Comparison of ENCODE assay signal across 11 cellular contexts in genomic region chr16:70680495-70681381, GRCh38. TPM values are rescaled to one million over a fixed set of nuclear protein-coding genes. Genes with fewer than 3 reads are reported as not detected.
A peak's percentile ranks its signal among the peaks of the same experiment; 100 is the strongest.
DNase-seq lines count a peak whose midpoint lies in the region; ATAC-seq and TF ChIP-seq lines count a peak whose summit lies in the region.
"Had no signal": no experiment of that assay in that cellular context is flagged by ENCODE, and none has a peak within 500 bp of the region (broad histone marks: within the 10 kb centered on the region; RNA-seq: fewer than 3 reads in every experiment).

No MANE protein-coding gene starts in this region.

- DNase-seq in RWPE1 (ENCODE audit: low spot score): no peak
- peak; percentile 45 for DNase-seq in endothelial cell (ENCODE audit: low spot score)
- DNase-seq in tibial nerve (ENCODE audit: low spot score in 2 of 2): no peak
- DNase-seq in cerebellar nuclear complex (lab: John Stamatoyannopoulos, UW): no peak
- no peak for DNase-seq in Ammon's horn (ENCODE audit: low spot score)
- no peak for DNase-seq in NCI-H774 (lab: John Stamatoyannopoulos, UW)
- DNase-seq: GOT3, NCI-H2029 treated with DMSO at 0.1 percent for 48 hours had no signal

- H3K27ac Mint-ChIP-seq in endothelial cell (ENCODE audit: unreplicated experiment): no peak overlapping the region

- H3K27me3 ChIP-seq in muscle layer of colon (ENCODE audit: control insufficient read depth in 1 of 2, insufficient read depth in 2 of 2, low read length in 2 of 2) (no peaks in the 10 kb centered on the region), tibial nerve (no peaks in the 10 kb centered on the region)

- H3K36me3 Mint-ChIP-seq in endothelial cell (ENCODE audit: low read depth, unreplicated experiment): peaks cover 14% of the 10 kb centered on the region
- H3K36me3 Mint-ChIP-seq: activated naive CD4-positive, alpha-beta T cell treated with anti-CD3 and anti-CD28 coated beads, Interleukin-2, amount 50 U/mL, for 72 hours had no signal

- H3K27me3 Mint-ChIP-seq in endothelial cell (ENCODE audit: unreplicated experiment): peaks cover 6% of the 10 kb centered on the region

- no peak overlapping the region for H3K4me3 Mint-ChIP-seq in endothelial cell (ENCODE audit: unreplicated experiment)

- no peak for ATAC-seq in GM18867 (IDR thresholded peaks at IDR 0.05; ENCODE audit: unreplicated experiment)

- H3K4me3 ChIP-seq in muscle layer of colon (ENCODE audit: low read depth in 1 of 2, low read length in 2 of 2): peak overlapping the region; percentile 2 to 18
- H3K4me3 ChIP-seq in tibial nerve: peak overlapping the region in 1 of 4 donors; percentile 22

- TF ChIP-seq POLR2A in tibial nerve (IDR thresholded peaks at IDR 0.05): no peak

- peaks cover 15% of the 10 kb centered on the region for H3K4me1 Mint-ChIP-seq in endothelial cell (ENCODE audit: unreplicated experiment)

- no peaks in the 10 kb centered on the region for H3K9me3 ChIP-seq in muscle layer of colon (ENCODE audit: low read length)
- no peaks in the 10 kb centered on the region for H3K9me3 ChIP-seq in tibial nerve

- POLR2A ChIA-PET in RWPE1 (lab: Yijun Ruan, JAX; ENCODE audit: low non-redundant PET): no interaction called here

- no peaks in the 10 kb centered on the region for H3K9me3 Mint-ChIP-seq in endothelial cell (ENCODE audit: unreplicated experiment)
- H3K9me3 Mint-ChIP-seq: activated naive CD4-positive, alpha-beta T cell treated with anti-CD3 and anti-CD28 coated beads, Interleukin-2, amount 50 U/mL, for 72 hours had no signal

- H3K4me1 ChIP-seq in muscle layer of colon (ENCODE audit: insufficient read depth, low read length): peaks cover 50% of the 10 kb centered on the region
- peaks cover 0 to 65% (median 48%) of the 10 kb centered on the region in 4 donors for H3K4me1 ChIP-seq in tibial nerve

- TF ChIP-seq EP300 in tibial nerve (IDR thresholded peaks at IDR 0.05): no peak

- TF ChIP-seq CTCF in RWPE1 (conservative IDR thresholded peaks at IDR 0.05; ENCODE audit: low read depth) (no peak), endothelial cell (IDR thresholded peaks at IDR 0.05; ENCODE audit: unreplicated experiment) (no peak), tibial nerve (IDR thresholded peaks at IDR 0.05) (no peak)

- 30 to 48% methylated on average over 15 to 16 of the region's 18 CpGs for WGBS in tibial nerve, 2 donors

- H3K27ac ChIP-seq in RWPE1: peak overlapping the region; percentile 100
- H3K27ac ChIP-seq in muscle layer of colon (ENCODE audit: low read depth, low read length): peak overlapping the region; percentile 96
- H3K27ac ChIP-seq in tibial nerve: peak overlapping the region; percentile 50 to 92 (median 79)

- H3K9ac ChIP-seq in muscle layer of colon (ENCODE audit: low read length): peak overlapping the region; percentile 66

- CTCF ChIA-PET in RWPE1 (lab: Yijun Ruan, JAX): interaction anchor here (0.6 to 1.0 kb wide), 2 partner anchors 90 to 1127 kb away, joined by 3 read pairs; no protein-coding TSS in a partner anchor

- H3K36me3 ChIP-seq in muscle layer of colon (ENCODE audit: insufficient read depth, low read length) (peaks cover 54% of the 10 kb centered on the region), tibial nerve (peaks cover 0 to 42% (median 5%) of the 10 kb centered on the region in 3 donors)

RNA-seq across cellular contexts. Expression of gene MTSS2, which starts 5.1 kb away (rescaled TPM):
- 82.6 TPM for total RNA-seq in endothelial cell (ENCODE audit: unreplicated experiment)
- 10 to 100 TPM; 24.1 to 40.6 (median 35.4) TPM for total RNA-seq in tibial nerve

RNA-seq across cellular contexts. Expression of gene IL34, which starts 34.4 kb away (rescaled TPM):
- total RNA-seq in endothelial cell (ENCODE audit: unreplicated experiment) (1.6 TPM), tibial nerve (10 to 100 TPM; 49.6 to 89.4 (median 60.9) TPM)
- total RNA-seq: activated naive CD4-positive, alpha-beta T cell treated with anti-CD3 and anti-CD28 coated beads, Interleukin-2, amount 50 U/mL, for 72 hours had no signal

Comparison
In these comparisons a context has a peak if more than half of its experiments do, and no peak if none do; other contexts are left out.
1. RNA of gene IL34, which starts 34.4 kb away (total RNA-seq): 49.6 to 89.4 TPM in tibial nerve; 1.6 TPM in endothelial cell (single experiment); every median in the first group is over 10 times any median in the second.
2. Peak in every context shown above with its lines, with median percentiles within 50 percentile points of each other: H3K27ac ChIP-seq.